ENCODE assay signal across 9 cellular contexts in the genomic region with DNA sequence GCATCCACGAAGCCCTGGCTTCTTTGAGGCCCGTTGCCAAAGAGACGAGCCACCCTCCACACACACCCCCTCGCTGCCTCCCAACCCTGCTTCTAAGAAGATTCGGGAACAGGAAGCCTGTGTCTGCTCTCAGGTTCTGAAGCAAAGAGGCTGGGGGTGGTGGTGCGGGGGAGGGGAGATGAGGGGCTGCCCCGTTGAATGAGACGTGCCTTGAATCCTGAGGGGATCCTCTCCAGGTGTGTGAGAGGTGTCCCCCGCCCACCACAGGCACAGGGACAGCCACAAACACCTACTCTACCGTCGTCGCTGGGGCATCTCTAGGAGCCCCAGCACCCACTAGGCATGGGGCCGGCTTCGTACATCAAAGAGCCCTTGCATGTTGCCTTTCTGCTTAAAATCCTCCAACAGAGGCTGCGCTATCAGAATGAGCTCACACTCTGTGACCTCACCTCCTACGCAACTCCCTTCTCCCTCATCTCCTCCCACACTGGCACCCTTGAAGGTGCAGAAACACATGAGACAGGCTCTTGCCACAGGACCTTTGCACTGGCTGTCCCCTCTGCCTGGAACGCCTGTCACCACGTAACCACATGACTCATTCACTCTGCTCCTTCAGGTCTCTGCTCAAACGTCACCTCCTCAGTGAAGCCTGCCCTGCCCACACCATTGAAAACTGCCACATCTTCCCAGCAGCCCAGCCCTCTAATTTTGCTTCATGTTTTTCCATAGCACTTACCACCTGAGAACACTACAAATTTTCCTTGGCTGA. TPM values are rescaled to one million over a fixed set of nuclear protein-coding genes. Genes with fewer than 3 reads are reported as not detected.
A peak's percentile ranks its signal among the peaks of the same experiment; 100 is the strongest.
DNase-seq lines count a peak whose midpoint lies in the region; ATAC-seq and TF ChIP-seq lines count a peak whose summit lies in the region.
"Had no signal": no experiment of that assay in that cellular context is flagged by ENCODE, and none has a peak within 500 bp of the region (broad histone marks: within the 10 kb centered on the region; RNA-seq: fewer than 3 reads in every experiment).

No MANE protein-coding gene starts in this region.

- ATAC-seq in HG02678 (IDR thresholded peaks at IDR 0.05; ENCODE audit: unreplicated experiment) (peak; percentile 41), GM21786 (IDR thresholded peaks at IDR 0.05; ENCODE audit: unreplicated experiment) (no peak)
- peak; percentile 86 for ATAC-seq in effector memory CD8-positive, alpha-beta T cell (replicated peaks)

- H3K36me3 ChIP-seq in sigmoid colon (no peaks in the 10 kb centered on the region), ascending aorta (no peaks in the 10 kb centered on the region)
- H3K36me3 ChIP-seq: heart left ventricle had no signal

- intact Hi-C loops in activated CD4-positive, alpha-beta T cell treated with anti-CD3 and anti-CD28 coated beads, Interleukin-2, amount 10 ng/mL, durations not matched to agents 24 days and 14 days (cut with micrococcal nuclease): loop anchor here (1.0 to 10.0 kb wide), 5 partner anchors 9 to 396 kb away; no protein-coding TSS in a partner anchor
- intact Hi-C loops in sigmoid colon (cut with DNase I) (no loop called here), ascending aorta (cut with DNase I) (no loop called here)

- peaks cover 34% of the 10 kb centered on the region for H3K36me3 Mint-ChIP-seq in activated CD4-positive, alpha-beta T cell treated with anti-CD3 and anti-CD28 coated beads, Interleukin-2, amount 10 ng/mL, durations not matched to agents 24 days and 14 days (ENCODE audit: low read depth)
- peaks cover 52% of the 10 kb centered on the region for H3K36me3 Mint-ChIP-seq in effector memory CD8-positive, alpha-beta T cell (ENCODE audit: insufficient read depth)

- no peaks in the 10 kb centered on the region for H3K9me3 Mint-ChIP-seq in activated CD4-positive, alpha-beta T cell treated with anti-CD3 and anti-CD28 coated beads, Interleukin-2, amount 10 ng/mL, durations not matched to agents 24 days and 14 days
- no peaks in the 10 kb centered on the region for H3K9me3 Mint-ChIP-seq in effector memory CD8-positive, alpha-beta T cell

- peaks cover 0 to 2% (median 0%) of the 10 kb centered on the region in 4 donors for H3K9me3 ChIP-seq in sigmoid colon
- peaks cover 0 to 2% of the 10 kb centered on the region in 2 donors for H3K9me3 ChIP-seq in ascending aorta

- H3K27ac ChIP-seq in sigmoid colon (no peak overlapping the region), ascending aorta (no peak overlapping the region)

- peaks cover 2% of the 10 kb centered on the region for H3K27me3 Mint-ChIP-seq in activated CD4-positive, alpha-beta T cell treated with anti-CD3 and anti-CD28 coated beads, Interleukin-2, amount 10 ng/mL, durations not matched to agents 24 days and 14 days
- H3K27me3 Mint-ChIP-seq in effector memory CD8-positive, alpha-beta T cell: no peaks in the 10 kb centered on the region

- TF ChIP-seq CTCF in sigmoid colon (IDR thresholded peaks at IDR 0.05) (no peak), ascending aorta (IDR thresholded peaks at IDR 0.05) (no peak)

- no peak overlapping the region for H3K4me3 ChIP-seq in sigmoid colon
- H3K4me3 ChIP-seq in ascending aorta: no peak overlapping the region
- H3K4me3 ChIP-seq: heart left ventricle had no signal

- DNase-seq in activated CD4-positive, alpha-beta T cell treated with anti-CD3 and anti-CD28 coated beads, Interleukin-2, amount 10 ng/mL, durations not matched to agents 24 days and 14 days: peak; percentile 94
- peak; percentile 85 to 89 (median 85) for DNase-seq in effector memory CD8-positive, alpha-beta T cell
- peak; percentile 66 for DNase-seq in stimulated activated CD8-positive, alpha-beta memory T cell treated with anti-CD3 and anti-CD28 coated beads, Interleukin-12 subunit alpha, Interleukin-12 subunit beta, amount 100 ng/mL, for 1 hour (ENCODE audit: low read depth)
- DNase-seq in sigmoid colon (no peak), NCI-H524 (lab: John Stamatoyannopoulos, UW) (no peak), ascending aorta (ENCODE audit: low spot score in 2 of 2) (no peak)
- DNase-seq: heart left ventricle had no signal

- TF ChIP-seq POLR2A in sigmoid colon (IDR thresholded peaks at IDR 0.05): no peak

- peak overlapping the region; percentile 64 for H3K4me3 Mint-ChIP-seq in activated CD4-positive, alpha-beta T cell treated with anti-CD3 and anti-CD28 coated beads, Interleukin-2, amount 10 ng/mL, durations not matched to agents 24 days and 14 days
- peak overlapping the region; percentile 39 to 55 for H3K4me3 Mint-ChIP-seq in effector memory CD8-positive, alpha-beta T cell

- H3K4me1 ChIP-seq in sigmoid colon: no peaks in the 10 kb centered on the region
- H3K4me1 ChIP-seq in ascending aorta: peaks cover 0 to 2% of the 10 kb centered on the region in 2 donors

- WGBS in sigmoid colon, 2 donors: 44 to 56% methylated on average over 19 of the region's 19 CpGs

- H3K4me1 Mint-ChIP-seq in activated CD4-positive, alpha-beta T cell treated with anti-CD3 and anti-CD28 coated beads, Interleukin-2, amount 10 ng/mL, durations not matched to agents 24 days and 14 days: peaks cover 82% of the 10 kb centered on the region
- H3K4me1 Mint-ChIP-seq in effector memory CD8-positive, alpha-beta T cell (ENCODE audit: low read depth in 2 of 2): peaks cover 83 to 86% of the 10 kb centered on the region in 2 donors

- H3K27me3 ChIP-seq in sigmoid colon (peaks cover 0 to 21% (median 0%) of the 10 kb centered on the region in 3 donors), ascending aorta (no peaks in the 10 kb centered on the region)
- H3K27me3 ChIP-seq: heart left ventricle had no signal

- H3K27ac Mint-ChIP-seq in activated CD4-positive, alpha-beta T cell treated with anti-CD3 and anti-CD28 coated beads, Interleukin-2, amount 10 ng/mL, durations not matched to agents 24 days and 14 days: peak overlapping the region; percentile 94
- peak overlapping the region; percentile 92 to 94 for H3K27ac Mint-ChIP-seq in effector memory CD8-positive, alpha-beta T cell

- TF ChIP-seq EP300 in sigmoid colon (IDR thresholded peaks at IDR 0.05): no peak

RNA-seq across cellular contexts. Expression of gene PREX1, which starts 58.5 kb away (rescaled TPM):
- total RNA-seq in activated CD4-positive, alpha-beta T cell treated with anti-CD3 and anti-CD28 coated beads, Interleukin-2, amount 10 ng/mL, durations not matched to agents 24 days and 14 days: 64.3 and 65.5 TPM in 2 replicates
- total RNA-seq in sigmoid colon: 10 to 100 TPM; 12.8 to 21.0 (median 17.3) TPM
- 10 to 100 TPM in 1 of 3 donors, 1 to 10 TPM in 2; 5.4 to 22.9 (median 6.7) TPM for polyA plus RNA-seq in sigmoid colon
- 75.4 TPM for total RNA-seq in ascending aorta

Comparison
In these comparisons a context has a peak if more than half of its experiments do, and no peak if none do; other contexts are left out.
1. DNase-seq: peak in activated CD4-positive, alpha-beta T cell treated with anti-CD3 and anti-CD28 coated beads, Interleukin-2, amount 10 ng/mL, durations not matched to agents 24 days and 14 days (single experiment), effector memory CD8-positive, alpha-beta T cell (3 of 3) and stimulated activated CD8-positive, alpha-beta memory T cell treated with anti-CD3 and anti-CD28 coated beads, Interleukin-12 subunit alpha, Interleukin-12 subunit beta, amount 100 ng/mL, for 1 hour (single experiment); none in sigmoid colon (single experiment), NCI-H524 (0 of 2) and ascending aorta (0 of 2).